In genomic region chr11:14202263-14203173, GRCh38 we compare ENCODE assay signal across 12 cellular contexts.
A peak's percentile ranks its signal among the peaks of the same experiment; 100 is the strongest.
DNase-seq lines count a peak whose midpoint lies in the region; ATAC-seq and TF ChIP-seq lines count a peak whose summit lies in the region.
"Had no signal": no experiment of that assay in that cellular context is flagged by ENCODE, and none has a peak within 500 bp of the region (broad histone marks: within the 10 kb centered on the region; RNA-seq: fewer than 3 reads in every experiment).

No MANE protein-coding gene starts in this region.

- WGBS in hepatocyte (ENCODE audit: low lambda C conversion rate, missing lambda C conversion rate) = 81% methylated on average over 15 of the region's 15 CpGs

- no peak overlapping the region for H2AFZ ChIP-seq in hepatocyte

- DNase-seq in Ammon's horn (ENCODE audit: low spot score) (peak; percentile 16), RPMI8226 (peak; percentile 6), ACHN (no peak), hepatocyte (ENCODE audit: low spot score) (no peak), EL (no peak), superior temporal gyrus (ENCODE audit: extremely low spot score) (no peak)
- DNase-seq: activated naive CD4-positive, alpha-beta T cell treated with anti-CD3 and anti-CD28 coated beads for 36 hours; stimulated activated CD4-positive, alpha-beta T cell treated with anti-CD3 and anti-CD28 coated beads, Interleukin-2, amount 100 ng/mL, for 24 hours; T-helper 9 cell; uterus had no signal

- peak; percentile 76 for ATAC-seq in GM18505 (IDR thresholded peaks at IDR 0.05; ENCODE audit: unreplicated experiment)
- ATAC-seq in GM21737 (IDR thresholded peaks at IDR 0.05; ENCODE audit: unreplicated experiment) = peak; percentile 59

- no peaks in the 10 kb centered on the region for H3K4me1 ChIP-seq in hepatocyte (ENCODE audit: insufficient read depth)
- H3K4me1 ChIP-seq: uterus had no signal

- H4K20me1 ChIP-seq in hepatocyte (ENCODE audit: insufficient read depth, poor library complexity, severe bottlenecking) = no peaks in the 10 kb centered on the region

- no peaks in the 10 kb centered on the region for H3K9me2 ChIP-seq in hepatocyte (replicated peaks; ENCODE audit: insufficient read depth)

- no peak for TF ChIP-seq CTCF in hepatocyte (IDR thresholded peaks at IDR 0.05; ENCODE audit: poor library complexity)

- H3K27me3 ChIP-seq in hepatocyte = no peaks in the 10 kb centered on the region
- H3K27me3 ChIP-seq: uterus had no signal

- no peak overlapping the region for H3K27ac ChIP-seq in hepatocyte
- H3K27ac ChIP-seq: uterus had no signal

- no peaks in the 10 kb centered on the region for H3K36me3 ChIP-seq in hepatocyte (replicated peaks; ENCODE audit: insufficient read depth, low read depth)
- H3K36me3 ChIP-seq: uterus had no signal

- H3K79me2 ChIP-seq in hepatocyte = no peaks in the 10 kb centered on the region

- H3K4me3 ChIP-seq in hepatocyte = no peak overlapping the region
- H3K4me3 ChIP-seq: uterus had no signal

- in situ Hi-C loops in ACHN (cut with HindIII; ENCODE audit: low pct_ligation_motif_present, low pct_unique_long_range_greater_than_20kb, low sequenced_read_pairs) = no loop called here

- TF ChIP-seq POLR2A in GM18505 (IDR thresholded peaks at IDR 0.05; ENCODE audit: borderline replicate concordance, extremely low read depth, insufficient read depth, insufficient read length) = no peak

- no peak overlapping the region for H3K4me2 ChIP-seq in hepatocyte

- H3K9me3 ChIP-seq in hepatocyte (ENCODE audit: low read depth) = no peaks in the 10 kb centered on the region
- H3K9me3 ChIP-seq: uterus had no signal

Comparison
In these comparisons a context has a peak if more than half of its experiments do, and no peak if none do; other contexts are left out.
1. DNase-seq: peak in Ammon's horn (single experiment) and RPMI8226 (single experiment); none in ACHN (single experiment), hepatocyte (single experiment), EL (single experiment) and superior temporal gyrus (single experiment).